ENCODE assay signal across 8 cellular contexts in the genomic region with DNA sequence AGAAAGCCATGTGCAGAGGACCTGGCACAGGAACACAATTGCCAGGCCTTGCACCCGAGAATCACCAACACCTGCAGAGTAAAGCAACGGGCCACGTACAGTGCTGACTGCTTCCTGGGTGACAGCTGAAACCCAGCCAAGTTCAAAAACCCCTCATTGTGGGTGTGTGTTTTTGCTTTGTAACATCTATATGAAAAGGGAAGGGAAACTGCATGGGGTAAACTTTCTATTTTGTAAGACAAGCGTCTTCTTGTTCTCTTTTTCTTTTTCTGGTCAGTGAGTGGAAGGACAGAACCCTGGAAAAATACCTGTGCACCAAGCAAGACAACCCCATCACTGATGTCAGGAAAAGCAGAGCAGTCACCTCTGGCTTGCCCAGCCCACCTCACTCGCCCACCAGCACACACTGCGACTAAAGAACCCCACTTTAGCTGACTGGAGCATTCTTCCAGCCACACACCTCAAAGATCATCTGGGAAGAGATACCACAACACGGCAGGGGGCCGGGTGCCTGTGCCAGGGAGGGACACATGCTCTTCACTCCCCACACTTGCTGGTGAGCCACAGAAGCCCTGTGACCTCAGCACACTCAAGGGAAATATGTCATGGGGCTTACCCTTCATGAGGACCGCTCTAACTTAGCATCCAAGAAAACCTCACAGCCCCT.
DNase-seq lines count a peak whose midpoint lies in the region; ATAC-seq and TF ChIP-seq lines count a peak whose summit lies in the region.

No MANE protein-coding gene starts in this region.

- no peak for TF ChIP-seq CTCF in GM06990 (IDR thresholded peaks at IDR 0.05; ENCODE audit: insufficient read depth, low read length, poor library complexity, severe bottlenecking)

- H3K4me1 Mint-ChIP-seq in T-helper 1 cell treated with Interleukin-12 subunit alpha and Interleukin-12 subunit beta and Interleukin-4 antibody, amounts not matched to agents 30 μg/mL and 1 μg/mL, for 36 hours (ENCODE audit: low read depth) = peaks cover 10% of the 10 kb centered on the region

- DNase-seq in GM06990 (ENCODE audit: extremely low read depth, insufficient read length) (peak; percentile 81), NCI-H187 treated with DMSO at 0.1 percent for 48 hours (lab: John Stamatoyannopoulos, UW) (no peak), KBM-7 (no peak), NCI-H1417 (lab: John Stamatoyannopoulos, UW) (no peak)
- DNase-seq in stimulated activated CD8-positive, alpha-beta memory T cell treated with anti-CD3 and anti-CD28 coated beads, Interleukin-4, amount 100 ng/mL, for 48 hours = peak; percentile 36

- no peaks in the 10 kb centered on the region for H3K9me3 Mint-ChIP-seq in T-helper 1 cell treated with Interleukin-12 subunit alpha and Interleukin-12 subunit beta and Interleukin-4 antibody, amounts not matched to agents 30 μg/mL and 1 μg/mL, for 36 hours

- no peaks in the 10 kb centered on the region for H3K27me3 ChIP-seq in GM06990 (replicated peaks; ENCODE audit: control insufficient read depth, insufficient read depth, low read length)

- TF ChIP-seq POLR2A in GM19099 (IDR thresholded peaks at IDR 0.05; ENCODE audit: extremely low read depth, insufficient read length, low read depth) = peak; percentile 24

- no peaks in the 10 kb centered on the region for H3K36me3 Mint-ChIP-seq in T-helper 1 cell treated with Interleukin-12 subunit alpha and Interleukin-12 subunit beta and Interleukin-4 antibody, amounts not matched to agents 30 μg/mL and 1 μg/mL, for 36 hours (ENCODE audit: low read depth)

- peak overlapping the region; percentile 18 for H3K27ac Mint-ChIP-seq in T-helper 1 cell treated with Interleukin-12 subunit alpha and Interleukin-12 subunit beta and Interleukin-4 antibody, amounts not matched to agents 30 μg/mL and 1 μg/mL, for 36 hours

- no peaks in the 10 kb centered on the region for H3K27me3 Mint-ChIP-seq in T-helper 1 cell treated with Interleukin-12 subunit alpha and Interleukin-12 subunit beta and Interleukin-4 antibody, amounts not matched to agents 30 μg/mL and 1 μg/mL, for 36 hours (ENCODE audit: low read depth)

- ATAC-seq in HG03095 (IDR thresholded peaks at IDR 0.05; ENCODE audit: unreplicated experiment) = peak; percentile 90

- in situ Hi-C loops in KBM-7 (cut with MboI; ENCODE audit: low pct_unique_long_range_greater_than_20kb, low sequenced_read_pairs) = no loop called here

- H3K4me3 Mint-ChIP-seq in T-helper 1 cell treated with Interleukin-12 subunit alpha and Interleukin-12 subunit beta and Interleukin-4 antibody, amounts not matched to agents 30 μg/mL and 1 μg/mL, for 36 hours = no peak overlapping the region

- peaks cover 9% of the 10 kb centered on the region for H3K36me3 ChIP-seq in GM06990 (ENCODE audit: control insufficient read depth, insufficient read depth, low read length)

- H3K4me3 ChIP-seq in GM06990 (replicated peaks; ENCODE audit: low read depth, low read length) = peak overlapping the region; percentile 32

Comparison
In these comparisons a context has a peak if more than half of its experiments do, and no peak if none do; other contexts are left out.
1. DNase-seq: peak in GM06990 (single experiment) and stimulated activated CD8-positive, alpha-beta memory T cell treated with anti-CD3 and anti-CD28 coated beads, Interleukin-4, amount 100 ng/mL, for 48 hours (single experiment); none in NCI-H187 treated with DMSO at 0.1 percent for 48 hours (single experiment), KBM-7 (single experiment) and NCI-H1417 (0 of 3).